Comparison of ENCODE assay signal across 8 cellular contexts in the genomic region with DNA sequence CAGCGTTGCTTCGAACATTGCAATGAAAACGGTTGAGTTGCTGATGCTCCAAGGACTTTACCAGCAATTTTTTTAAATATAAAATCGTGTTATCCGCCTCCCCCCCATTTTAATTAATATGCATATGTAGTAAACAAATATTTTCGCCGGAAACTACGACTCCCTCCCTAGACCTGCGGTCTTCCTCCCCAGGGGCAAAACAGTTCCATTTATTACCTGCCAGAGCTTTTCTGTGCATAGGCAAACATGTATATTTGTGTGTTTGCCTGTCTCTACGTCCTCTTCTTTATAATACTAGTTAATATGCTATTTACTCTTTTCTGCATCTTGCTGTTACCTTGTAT. TPM values are rescaled to one million over a fixed set of nuclear protein-coding genes. Genes with fewer than 3 reads are reported as not detected.
DNase-seq lines count a peak whose midpoint lies in the region; ATAC-seq, FAIRE-seq and TF ChIP-seq lines count a peak whose summit lies in the region.

No MANE protein-coding gene starts in this region.

- intact Hi-C loops in OCI-LY7 (cut with micrococcal nuclease; ENCODE audit: unreplicated experiment): loop anchor here (5.0 kb wide), 2 partner anchors 90 to 210 kb away; a partner anchor contains a TSS

- H3K4me3 ChIP-seq in GM23338: peak overlapping the region; percentile 93
- H3K4me3 ChIP-seq in OCI-LY7 (ENCODE audit: low read depth, low read length, poor library complexity, severe bottlenecking): peak overlapping the region; percentile 98
- peak overlapping the region; percentile 94; the same call in 1 of the 2 replicates for H3K4me3 ChIP-seq in iPS DF 6.9 (ENCODE audit: low read length)
- peak overlapping the region; percentile 63 to 78 (median 72) for H3K4me3 ChIP-seq in tibial nerve

- H3K9me3 Mint-ChIP-seq in GM23338 (peaks cover 11% of the 10 kb centered on the region), HFFc6 (no peaks in the 10 kb centered on the region)

- H3K36me3 Mint-ChIP-seq in GM23338 (ENCODE audit: low read depth) (peaks cover 10% of the 10 kb centered on the region), HFFc6 (ENCODE audit: low read depth) (0 out of 2 replicates have a peak, but pooled peaks cover 4% of the 10 kb centered on the region)

- peak; percentile 9 for DNase-seq in GM23338 (ENCODE audit: low spot score)
- DNase-seq in OCI-LY7 (ENCODE audit: low spot score): peak; percentile 56
- no peak for DNase-seq in iPS DF 6.9 (ENCODE audit: low read depth, low spot score)
- DNase-seq in tibial nerve (ENCODE audit: low spot score in 2 of 2): no peak
- no peak for DNase-seq in HFFc6
- DNase-seq in D721Med (ENCODE audit: insufficient read length, low spot score): no peak
- no peak for DNase-seq in stimulated activated CD4-positive, alpha-beta T cell treated with anti-CD3 and anti-CD28 coated beads, Interleukin-1b, Interleukin-23, amount 100 ng/mL, for 48 hours

- no peaks in the 10 kb centered on the region; the same call in 1 of the 2 replicates for H3K9me3 ChIP-seq in ES-I3 (ENCODE audit: control insufficient read depth, insufficient read depth, low read length)
- peaks cover 21% of the 10 kb centered on the region; the same call in 1 of the 2 replicates for H3K9me3 ChIP-seq in OCI-LY7 (ENCODE audit: low read length)
- no peaks in the 10 kb centered on the region for H3K9me3 ChIP-seq in iPS DF 6.9 (ENCODE audit: control insufficient read depth, insufficient read depth, low read length)
- no peaks in the 10 kb centered on the region for H3K9me3 ChIP-seq in tibial nerve

- H3K27ac ChIP-seq in GM23338 (ENCODE audit: low read depth) (peak overlapping the region; percentile 93), OCI-LY7 (ENCODE audit: low read depth, low read length, poor library complexity, severe bottlenecking) (peak overlapping the region; percentile 96), iPS DF 6.9 (ENCODE audit: low read length) (no peak overlapping the region), tibial nerve (peak overlapping the region; percentile 81 to 95 (median 89))

- BruUV-seq in OCI-LY7 (replicated peaks; lab: Mats Ljungman, UMichigan): TSS peak; percentile 90

- no CpG with 5 or more reads among the region's 10 CpGs for WGBS in iPS DF 6.9 (ENCODE audit: insufficient coverage, insufficient read length)
- WGBS in tibial nerve, 2 donors: 0 to 1% methylated on average over 10 of the region's 10 CpGs

- H3K27me3 ChIP-seq in GM23338 (ENCODE audit: insufficient read depth) (no peaks in the 10 kb centered on the region), iPS DF 6.9 (ENCODE audit: control insufficient read depth, insufficient read depth, low read length) (no peaks in the 10 kb centered on the region), tibial nerve (no peaks in the 10 kb centered on the region)

- H3K9ac ChIP-seq in ES-I3 (ENCODE audit: low read depth, low read length): peak overlapping the region; percentile 87

- H3K4me1 Mint-ChIP-seq in GM23338 (peaks cover 3% of the 10 kb centered on the region; the same call in 2 of the 3 replicates), HFFc6 (ENCODE audit: low read depth) (peaks cover 8% of the 10 kb centered on the region)

- H4K20me1 ChIP-seq in GM23338 (replicated peaks; ENCODE audit: insufficient read depth) (peaks cover 28% of the 10 kb centered on the region), OCI-LY7 (ENCODE audit: insufficient read depth, low read length) (peaks cover 35% of the 10 kb centered on the region)

- CTCF ChIA-PET in OCI-LY7 (lab: Charles Lee; ENCODE audit: unreplicated experiment): no interaction called here

- H3K4me3 Mint-ChIP-seq in GM23338: no peak overlapping the region
- no peak overlapping the region for H3K4me3 Mint-ChIP-seq in HFFc6

- H2AFZ ChIP-seq in GM23338 (peak overlapping the region; percentile 74), OCI-LY7 (ENCODE audit: low read length) (peak overlapping the region; percentile 98)

- peaks cover 44% of the 10 kb centered on the region for H3K79me2 ChIP-seq in GM23338 (replicated peaks; ENCODE audit: insufficient read depth)
- peaks cover 44% of the 10 kb centered on the region for H3K79me2 ChIP-seq in OCI-LY7 (ENCODE audit: insufficient read depth, low read depth, low read length)

- no peak for FAIRE-seq in D721Med (lab: Jason Lieb, UNC)

- H3K4me2 ChIP-seq in GM23338: peak overlapping the region; percentile 75
- H3K4me2 ChIP-seq in OCI-LY7 (ENCODE audit: low read length): peak overlapping the region; percentile 91

- no peaks in the 10 kb centered on the region for H3K9me2 ChIP-seq in GM23338 (ENCODE audit: insufficient read depth)
- no peaks in the 10 kb centered on the region for H3K9me2 ChIP-seq in OCI-LY7 (ENCODE audit: insufficient read depth, low read length)

- no peak for TF ChIP-seq POLR2A in tibial nerve (IDR thresholded peaks at IDR 0.05)

- ATAC-seq in GM23338: no peak

- no peaks in the 10 kb centered on the region for H3F3A ChIP-seq in GM23338 (replicated peaks; ENCODE audit: low read depth)

- TF ChIP-seq CTCF in GM23338 (conservative IDR thresholded peaks at IDR 0.05; ENCODE audit: low read depth in 2 of 2) (no peak), OCI-LY7 (conservative IDR thresholded peaks at IDR 0.05; ENCODE audit: low read length) (no peak; the same call in 1 of the 2 replicates), tibial nerve (IDR thresholded peaks at IDR 0.05) (no peak), HFFc6 (IDR thresholded peaks at IDR 0.05) (no peak), D721Med (IDR thresholded peaks at IDR 0.05; ENCODE audit: insufficient read depth, missing control alignments) (no peak)

- no peak for TF ChIP-seq EP300 in tibial nerve (IDR thresholded peaks at IDR 0.05)

- H3K27me3 Mint-ChIP-seq in GM23338 (ENCODE audit: insufficient read depth, low read depth, poor library complexity): no peaks in the 10 kb centered on the region
- H3K27me3 Mint-ChIP-seq in HFFc6 (ENCODE audit: insufficient read depth): 0 out of 2 replicates have a peak, but pooled peaks cover 2% of the 10 kb centered on the region

- H3K27ac Mint-ChIP-seq in GM23338 (no peak overlapping the region), HFFc6 (no peak overlapping the region)

- POLR2A ChIA-PET in OCI-LY7 (lab: Charles Lee): interaction anchor here (0.6 to 1.4 kb wide), 8 partner anchors 10 to 1287 kb away, joined by 3 to 5 read pairs (median 3); a partner anchor contains a TSS

- H3K36me3 ChIP-seq in ES-I3 (ENCODE audit: insufficient read depth, low read length) (no peaks in the 10 kb centered on the region; the same call in 1 of the 2 replicates), GM23338 (ENCODE audit: insufficient read depth) (peaks cover 5% of the 10 kb centered on the region; the same call in 1 of the 2 replicates), OCI-LY7 (ENCODE audit: insufficient read depth, low read length) (peaks cover 39% of the 10 kb centered on the region), iPS DF 6.9 (ENCODE audit: control insufficient read depth, insufficient read depth, low read length) (peaks cover 2% of the 10 kb centered on the region; the same call in 1 of the 2 replicates), tibial nerve (peaks cover 0 to 1% (median 0%) of the 10 kb centered on the region in 3 donors)

- H3K4me1 ChIP-seq in ES-I3 (ENCODE audit: insufficient read depth, low read length) (no peaks in the 10 kb centered on the region), GM23338 (ENCODE audit: insufficient read depth) (peaks cover 12% of the 10 kb centered on the region), OCI-LY7 (ENCODE audit: insufficient read depth, low read length, poor library complexity, severe bottlenecking) (peaks cover 33% of the 10 kb centered on the region), iPS DF 6.9 (ENCODE audit: control insufficient read depth, insufficient read depth, low read length) (peaks cover 2% of the 10 kb centered on the region; the same call in 1 of the 2 replicates), tibial nerve (peaks cover 0 to 39% (median 18%) of the 10 kb centered on the region in 4 donors)

RNA-seq across cellular contexts. Expression of a gene that starts 0.6 kb away (rescaled TPM):
- total RNA-seq in GM23338 (2014; rRNA removed; shearing (Covaris generic)): 125 and 146 TPM in 2 replicates
- 181 and 201 TPM in 2 replicates for polyA plus RNA-seq in GM23338 (2016; fragmentation: Nextera tagmentation; extraction: Ambion mirVana)
- total RNA-seq in OCI-LY7 (2014; rRNA removed; shearing (Covaris generic)): 117 and 118 TPM in 2 replicates
- total RNA-seq in OCI-LY7 (2022): 145 and 163 TPM in 2 replicates
- 10 to 100 TPM; 39.3 to 72.3 (median 53.2) TPM for total RNA-seq in tibial nerve
- 10 to 100 TPM; 51.8 to 58.1 (median 55.4) TPM for total RNA-seq in HFFc6 (2021; fragmentation: NEBNext Ultra II Directional; extraction: Animal tissue kit (Norgen Biotek cat#: 25700))

Comparison
In these comparisons a context has a peak if more than half of its experiments do, and no peak if none do; other contexts are left out.
1. DNase-seq: peak in GM23338 (single experiment) and OCI-LY7 (single experiment); none in iPS DF 6.9 (single experiment), tibial nerve (0 of 2), HFFc6 (single experiment), D721Med (single experiment) and stimulated activated CD4-positive, alpha-beta T cell treated with anti-CD3 and anti-CD28 coated beads, Interleukin-1b, Interleukin-23, amount 100 ng/mL, for 48 hours (single experiment).
2. Peak in every context shown above with its lines, with median percentiles within 50 percentile points of each other: H3K4me3 ChIP-seq.